In the genomic region with DNA sequence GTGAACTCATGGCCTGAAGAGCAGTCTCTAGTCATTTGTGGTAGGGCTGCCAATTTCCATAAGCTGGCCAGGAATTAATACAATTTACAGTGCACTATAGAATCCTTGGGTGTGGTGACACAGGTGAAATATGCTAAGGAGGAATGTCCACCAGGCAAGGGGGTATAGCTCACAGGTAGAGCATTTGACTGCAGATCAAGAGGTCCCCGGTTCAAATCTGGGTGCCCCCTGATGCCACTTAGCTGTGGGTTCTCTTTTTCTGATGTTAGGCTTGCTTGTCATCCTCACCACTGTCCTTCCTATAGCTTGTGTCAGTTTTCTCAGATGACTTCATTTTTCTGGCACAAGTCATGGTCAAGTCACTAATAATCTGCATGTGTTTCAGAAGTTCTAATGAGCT, we compare ENCODE assay signal across 17 cellular contexts.
A peak's percentile ranks its signal among the peaks of the same experiment; 100 is the strongest.
DNase-seq lines count a peak whose midpoint lies in the region; ATAC-seq, FAIRE-seq and TF ChIP-seq lines count a peak whose summit lies in the region.
"Had no signal": no experiment of that assay in that cellular context is flagged by ENCODE, and none has a peak within 500 bp of the region (broad histone marks: within the 10 kb centered on the region; RNA-seq: fewer than 3 reads in every experiment).

No MANE protein-coding gene starts in this region.

- RAD21 ChIA-PET in GM12878 (lab: Charles Lee; ENCODE audit: unreplicated experiment), result interaction anchor here (1.2 to 5.8 kb wide), 2 partner anchors 78 to 175 kb away, joined by 3 to 180 read pairs; no protein-coding TSS in a partner anchor

- no peak overlapping the region for H3K4me3 Mint-ChIP-seq in MCF 10A (ENCODE audit: unreplicated experiment)
- H3K4me3 Mint-ChIP-seq in stimulated activated naive CD8-positive, alpha-beta T cell treated with anti-CD3 and anti-CD28 coated beads, Interleukin-15, amount 100 ng/mL, for 72 hours, result no peak overlapping the region

- peaks cover 51% of the 10 kb centered on the region for H3K27me3 Mint-ChIP-seq in MCF 10A (ENCODE audit: insufficient read depth, unreplicated experiment)
- peaks cover 48% of the 10 kb centered on the region for H3K27me3 Mint-ChIP-seq in stimulated activated naive CD8-positive, alpha-beta T cell treated with anti-CD3 and anti-CD28 coated beads, Interleukin-15, amount 100 ng/mL, for 72 hours

- WGBS in mammary epithelial cell (ENCODE audit: low coverage, missing lambda C conversion rate), result 14% methylated on average over 1 of the region's 1 CpG
- 15% methylated on average over 1 of the region's 1 CpG for WGBS in GM12878 (ENCODE audit: insufficient coverage, insufficient replicate concordance, low lambda C conversion rate, missing lambda C conversion rate)

- H3K9ac ChIP-seq in mammary epithelial cell (ENCODE audit: insufficient read depth, low read length) (no peak overlapping the region), GM12878 (ENCODE audit: control insufficient read depth, insufficient read depth, low read length) (no peak overlapping the region)
- H3K9ac ChIP-seq: GM23248 had no signal

- no TSS peak for BruUV-seq in mammary epithelial cell (replicated peaks; lab: Mats Ljungman, UMichigan)
- no TSS peak for BruUV-seq in MCF 10A (replicated peaks; lab: Mats Ljungman, UMichigan)
- BruUV-seq in GM12878 (replicated peaks; lab: Mats Ljungman, UMichigan), result no TSS peak

- DNase-seq in mammary epithelial cell (peak; percentile 44), MCF 10A (ENCODE audit: unreplicated experiment) (no peak), HT1080 (ENCODE audit: low read depth) (peak; percentile 22), GM12878 (ENCODE audit: low read depth, low spot score) (no peak), NCI-H524 treated with DMSO at 0.1 percent for 48 hours (lab: John Stamatoyannopoulos, UW) (no peak)
- peak in 1 of 2 donors; percentile 22 for DNase-seq in stimulated activated naive CD8-positive, alpha-beta T cell treated with anti-CD3 and anti-CD28 coated beads, Interleukin-15, amount 100 ng/mL, for 72 hours
- DNase-seq: COR-L47; DMS79; GM23248; IMR-90; NCI-H1417; NCI-H187 treated with DMSO at 0.1 percent for 48 hours; NK-92 treated with Interleukin-12 subunit alpha and Interleukin-12 subunit beta, amount 100 ng/mL, for 24 hours; OCI-M1; SHP77 treated with DMSO at 0.1 percent for 48 hours had no signal

- in situ Hi-C loops in mammary epithelial cell (cut with MboI; ENCODE audit: low sequenced_read_pairs in 2 of 2) (loop anchor here in 1 of 2 donors (5.0 kb wide), 1 partner anchor 78 kb away; no protein-coding TSS in a partner anchor), GM12878 (cut with MboI) (loop anchor here (10.0 kb wide), 1 partner anchor 80 kb away; no protein-coding TSS in a partner anchor)

- intact Hi-C loops in mammary epithelial cell (cut with micrococcal nuclease), result no loop called here
- intact Hi-C loops in MCF 10A (cut with micrococcal nuclease), result no loop called here
- intact Hi-C loops in GM12878 (cut with micrococcal nuclease; ENCODE audit: unreplicated experiment), result loop anchor here (5.0 kb wide), 1 partner anchor 133 kb away; no protein-coding TSS in a partner anchor

- TF ChIP-seq CTCF in mammary epithelial cell (conservative IDR thresholded peaks at IDR 0.05 in 1 of 2, IDR thresholded peaks at IDR 0.05 in 1 of 2; ENCODE audit: extremely low read depth in 1 of 2, insufficient read depth in 1 of 2, low read depth in 1 of 2, low read length in 2 of 2) (no peak), MCF 10A (IDR thresholded peaks at IDR 0.05; ENCODE audit: unreplicated experiment) (no peak), GM12878 (IDR thresholded peaks at IDR 0.05 in 2 of 3, conservative IDR thresholded peaks at IDR 0.05 in 1 of 3; ENCODE audit: control insufficient read depth in 2 of 3, extremely low read depth in 1 of 3, insufficient read depth in 1 of 3, low read depth in 3 of 3, low read length in 3 of 3) (no peak)

- H3K27ac Mint-ChIP-seq in MCF 10A (ENCODE audit: low read depth, unreplicated experiment), result no peak overlapping the region
- peak overlapping the region in 1 of 2 donors; percentile 75 for H3K27ac Mint-ChIP-seq in stimulated activated naive CD8-positive, alpha-beta T cell treated with anti-CD3 and anti-CD28 coated beads, Interleukin-15, amount 100 ng/mL, for 72 hours

- FAIRE-seq in GM12878 (lab: Jason Lieb, UNC), result no peak

- H3K36me3 ChIP-seq in mammary epithelial cell (ENCODE audit: insufficient read depth, low read length) (no peaks in the 10 kb centered on the region), GM12878 (ENCODE audit: control insufficient read depth in 2 of 2, insufficient read depth in 2 of 2, low read length in 1 of 2) (no peaks in the 10 kb centered on the region)

- no peaks in the 10 kb centered on the region for H3K4me1 Mint-ChIP-seq in MCF 10A (ENCODE audit: insufficient read depth, unreplicated experiment)
- no peaks in the 10 kb centered on the region for H3K4me1 Mint-ChIP-seq in stimulated activated naive CD8-positive, alpha-beta T cell treated with anti-CD3 and anti-CD28 coated beads, Interleukin-15, amount 100 ng/mL, for 72 hours

- H3K36me3 Mint-ChIP-seq in MCF 10A (ENCODE audit: insufficient read depth, unreplicated experiment), result no peaks in the 10 kb centered on the region

- no peak for ATAC-seq in GM12878
- peak; percentile 58 for ATAC-seq in stimulated activated naive CD8-positive, alpha-beta T cell treated with anti-CD3 and anti-CD28 coated beads, Interleukin-15, amount 100 ng/mL, for 72 hours
- no peak for ATAC-seq in HG02884 (IDR thresholded peaks at IDR 0.05; ENCODE audit: unreplicated experiment)
- ATAC-seq: SK-N-SH treated with all-trans-retinoic acid at 6 μM for 48 hours had no signal

- H3K79me2 ChIP-seq in mammary epithelial cell (ENCODE audit: insufficient read depth, low read length) (no peaks in the 10 kb centered on the region), GM12878 (ENCODE audit: control insufficient read depth, insufficient read depth, low read length) (no peaks in the 10 kb centered on the region)

- H3K4me2 ChIP-seq in mammary epithelial cell (ENCODE audit: insufficient read depth, low read depth, low read length) (no peak overlapping the region), GM12878 (ENCODE audit: control insufficient read depth, insufficient read depth) (no peak overlapping the region)

- dilution Hi-C loops in mammary epithelial cell (cut with HindIII; ENCODE audit: low sequenced_read_pairs), result loop anchor here (5.0 to 10.0 kb wide), 2 partner anchors 60 to 88 kb away; no protein-coding TSS in a partner anchor

- POLR2A ChIA-PET in MCF 10A (lab: Yijun Ruan, JAX), result no interaction called here
- POLR2A ChIA-PET in GM12878 (lab: Charles Lee), result interaction anchor here (0.7 to 1.1 kb wide), 2 partner anchors 76 to 182 kb away, joined by 3 to 5 read pairs; no protein-coding TSS in a partner anchor

- H4K20me1 ChIP-seq in mammary epithelial cell (ENCODE audit: insufficient read depth, low read length) (no peaks in the 10 kb centered on the region), GM12878 (ENCODE audit: control insufficient read depth, insufficient read depth) (no peaks in the 10 kb centered on the region)

- H3K27ac ChIP-seq in mammary epithelial cell (ENCODE audit: insufficient read depth, low read depth, low read length) (no peak overlapping the region), GM12878 (ENCODE audit: control insufficient read depth, insufficient read depth) (no peak overlapping the region)
- H3K27ac ChIP-seq: GM23248 had no signal

- CTCF ChIA-PET in mammary epithelial cell (lab: Charles Lee; ENCODE audit: low non-redundant PET) (no interaction called here), MCF 10A (lab: Yijun Ruan, JAX) (interaction anchor here (0.9 kb wide), 1 partner anchor 77 kb away, joined by 5 read pairs; no protein-coding TSS in a partner anchor), GM12878 (lab: Yijun Ruan, JAX) (interaction anchor here (0.8 to 5.7 kb wide), 4 partner anchors 13 to 83 kb away, joined by 3 to 301 read pairs (median 4); no protein-coding TSS in a partner anchor)

- H3K4me1 ChIP-seq in mammary epithelial cell (ENCODE audit: insufficient read depth, low read length), result no peaks in the 10 kb centered on the region
- H3K4me1 ChIP-seq in GM12878 (ENCODE audit: control insufficient read depth, insufficient read depth, low read length), result no peaks in the 10 kb centered on the region

- TF ChIP-seq POLR2A in GM12878 (IDR thresholded peaks at IDR 0.05; ENCODE audit: low read depth, low read length), result no peak

- SMC1A ChIA-PET in GM12878 (lab: Charles Lee; ENCODE audit: uncharacterized antibody, unreplicated experiment), result interaction anchor here (0.9 to 6.2 kb wide), 3 partner anchors 51 to 79 kb away, joined by 3 to 104 read pairs (median 3); no protein-coding TSS in a partner anchor

- TF ChIP-seq EP300 in GM12878 (IDR thresholded peaks at IDR 0.05; ENCODE audit: borderline replicate concordance in 1 of 2, control insufficient read depth in 1 of 2, low read depth in 2 of 2, low read length in 2 of 2), result no peak

- H2AFZ ChIP-seq in mammary epithelial cell (ENCODE audit: low read depth, low read length), result no peak overlapping the region
- H2AFZ ChIP-seq in GM12878 (ENCODE audit: control insufficient read depth, low read depth, low read length), result no peak overlapping the region
- H2AFZ ChIP-seq: GM23248 had no signal

- no peaks in the 10 kb centered on the region for H3K9me3 Mint-ChIP-seq in MCF 10A (ENCODE audit: unreplicated experiment)
- no peaks in the 10 kb centered on the region for H3K9me3 Mint-ChIP-seq in stimulated activated naive CD8-positive, alpha-beta T cell treated with anti-CD3 and anti-CD28 coated beads, Interleukin-15, amount 100 ng/mL, for 72 hours

- H3K9me3 ChIP-seq in mammary epithelial cell (replicated peaks; ENCODE audit: insufficient read depth, low read length) (no peaks in the 10 kb centered on the region), GM12878 (replicated peaks; ENCODE audit: control insufficient read depth, insufficient read depth, low read length) (no peaks in the 10 kb centered on the region)

- H3K27me3 ChIP-seq in mammary epithelial cell (ENCODE audit: insufficient read depth, low read length) (no peaks in the 10 kb centered on the region), GM12878 (replicated peaks in 1 of 2; ENCODE audit: control insufficient read depth in 2 of 2, insufficient read depth in 2 of 2, low read length in 1 of 2) (no peaks in the 10 kb centered on the region; a peak in 1 of 4 replicates)

- no peak for TF ChIP-seq RAD21 in GM12878 (IDR thresholded peaks at IDR 0.05; ENCODE audit: insufficient read depth, low read depth, low read length)

- H3K4me3 ChIP-seq in mammary epithelial cell (replicated peaks in 1 of 3; ENCODE audit: insufficient read depth in 1 of 3, low read depth in 2 of 3, low read length in 3 of 3) (no peak overlapping the region), GM12878 (no peak overlapping the region)
- H3K4me3 ChIP-seq: GM23248 had no signal

TF ChIP-seq in GM12878, 131 proteins besides CTCF, POLR2A, EP300 and RAD21:
- no peak for TF ChIP-seq POLR2AphosphoS2 (IDR thresholded peaks at IDR 0.05; ENCODE audit: low read depth, low read length)
- TF ChIP-seq ZNF24 (IDR thresholded peaks at IDR 0.05), result peak; percentile 63; the same call in 1 of the 2 replicates

Comparison
In these comparisons a context has a peak if more than half of its experiments do, and no peak if none do; other contexts are left out.
1. DNase-seq: peak in mammary epithelial cell (single experiment) and HT1080 (single experiment); none in MCF 10A (single experiment), GM12878 (single experiment) and NCI-H524 treated with DMSO at 0.1 percent for 48 hours (single experiment).